23 cellular contexts compared by ENCODE assay signal in genomic region chr4:22510750-22511149, GRCh38. TPM values are rescaled to one million over a fixed set of nuclear protein-coding genes. Genes with fewer than 3 reads are reported as not detected.
DNase-seq lines count a peak whose midpoint lies in the region; ATAC-seq, FAIRE-seq and TF ChIP-seq lines count a peak whose summit lies in the region.
"Had no signal": no experiment of that assay in that cellular context is flagged by ENCODE, and none has a peak within 500 bp of the region (broad histone marks: within the 10 kb centered on the region; RNA-seq: fewer than 3 reads in every experiment).

No MANE protein-coding gene starts in this region.

- H3K23ac ChIP-seq in trophoblast cell (ENCODE audit: low read length): no peak overlapping the region

- H2AFZ ChIP-seq in mammary epithelial cell (ENCODE audit: low read depth, low read length) (no peak overlapping the region), HepG2 (ENCODE audit: low read length) (no peak overlapping the region), trophoblast cell (ENCODE audit: insufficient read depth, low read length, poor library complexity) (no peak overlapping the region)

- H3K4ac ChIP-seq in trophoblast cell (ENCODE audit: low read depth, low read length): peak overlapping the region; percentile 60

- in situ Hi-C loops in mammary epithelial cell (cut with MboI; ENCODE audit: low sequenced_read_pairs in 2 of 2) (no loop called here), HepG2 (cut with HindIII; ENCODE audit: extremely low pct_ligation_motif_present, low pct_unique_long_range_greater_than_20kb) (no loop called here)

- FAIRE-seq in HepG2 (lab: Jason Lieb, UNC): no peak
- FAIRE-seq: D721Med had no signal

- H3K36me3 Mint-ChIP-seq in MCF 10A (ENCODE audit: insufficient read depth, unreplicated experiment): peaks cover 4% of the 10 kb centered on the region
- H3K36me3 Mint-ChIP-seq: CD4-positive, CD25-positive, alpha-beta regulatory T cell had no signal

- peaks cover 33% of the 10 kb centered on the region for H3K4me1 Mint-ChIP-seq in MCF 10A (ENCODE audit: insufficient read depth, unreplicated experiment)

- H3K4me3 Mint-ChIP-seq in MCF 10A (ENCODE audit: unreplicated experiment): no peak overlapping the region
- H3K4me3 Mint-ChIP-seq: CD4-positive, CD25-positive, alpha-beta regulatory T cell had no signal

- TF ChIP-seq EP300 in HepG2 (IDR thresholded peaks at IDR 0.05; ENCODE audit: low read depth in 2 of 2, low read length in 2 of 2) (no peak), HepG2 (CRISPR knock-in tag; IDR thresholded peaks at IDR 0.05; ENCODE audit: borderline replicate concordance) (no peak)

- no peak overlapping the region for H3K27ac ChIP-seq in mammary epithelial cell (ENCODE audit: insufficient read depth, low read depth, low read length)
- H3K27ac ChIP-seq in HepG2 (ENCODE audit: extremely low read length, insufficient read depth, low read length): peak overlapping the region; percentile 1
- no peak overlapping the region for H3K27ac ChIP-seq in trophoblast cell (ENCODE audit: low read depth, low read length)
- H3K27ac ChIP-seq: BLaER1, HL-60 had no signal

- dilution Hi-C loops in mammary epithelial cell (cut with HindIII; ENCODE audit: low sequenced_read_pairs): no loop called here

- TF ChIP-seq POLR2A in HepG2 (IDR thresholded peaks at IDR 0.05; ENCODE audit: insufficient read depth in 1 of 2, low read depth in 2 of 2, low read length in 2 of 2): no peak

- DNase-seq in MCF 10A (ENCODE audit: unreplicated experiment) (no peak), mammary epithelial cell (no peak), HepG2 (ENCODE audit: low spot score) (peak; percentile 37), trophoblast cell (no peak), NCI-H1417 (lab: John Stamatoyannopoulos, UW) (no peak), UCSD-AML1 (lab: John Stamatoyannopoulos, UW; ENCODE audit: unreplicated experiment) (no peak)
- DNase-seq: CD4-positive, CD25-positive, alpha-beta regulatory T cell; Karpas-422; MV-4-11; NCI-H1105; NCI-H146; NCI-H1930; NCI-H2107; NCI-H526; NCI-H82; SHP77 treated with DMSO at 0.1 percent for 48 hours had no signal

- peak overlapping the region; percentile 68 for H3K27ac Mint-ChIP-seq in MCF 10A (ENCODE audit: low read depth, unreplicated experiment)

- H3K4me2 ChIP-seq in mammary epithelial cell (ENCODE audit: insufficient read depth, low read depth, low read length): no peak overlapping the region
- no peak overlapping the region for H3K4me2 ChIP-seq in HepG2 (ENCODE audit: low read depth, low read length)
- H3K4me2 ChIP-seq in trophoblast cell (ENCODE audit: low read length): no peak overlapping the region
- H3K4me2 ChIP-seq: BLaER1 had no signal

- no peaks in the 10 kb centered on the region for H3K9me3 ChIP-seq in mammary epithelial cell (replicated peaks; ENCODE audit: insufficient read depth, low read length)
- no peaks in the 10 kb centered on the region for H3K9me3 ChIP-seq in HepG2 (ENCODE audit: low read length)
- H3K9me3 ChIP-seq in trophoblast cell (ENCODE audit: insufficient read depth, low read depth, low read length): no peaks in the 10 kb centered on the region

- no peak overlapping the region for H2BK120ac ChIP-seq in trophoblast cell (ENCODE audit: insufficient read depth, low read length, poor library complexity)

- no peak overlapping the region for H4K8ac ChIP-seq in trophoblast cell (ENCODE audit: low read depth, low read length)

- H3K18ac ChIP-seq in trophoblast cell (ENCODE audit: low read length): no peak overlapping the region

- no peak overlapping the region for H3K4me3 ChIP-seq in mammary epithelial cell (replicated peaks in 1 of 3; ENCODE audit: insufficient read depth in 1 of 3, low read depth in 2 of 3, low read length in 3 of 3)
- no peak overlapping the region for H3K4me3 ChIP-seq in HepG2 (replicated peaks in 1 of 3; ENCODE audit: insufficient read depth in 1 of 3, low read depth in 2 of 3, low read length in 3 of 3)
- no peak overlapping the region for H3K4me3 ChIP-seq in trophoblast cell (ENCODE audit: low read depth, low read length)
- H3K4me3 ChIP-seq: BLaER1 had no signal

- 76% methylated on average over 1 of the region's 1 CpG for WGBS in mammary epithelial cell (ENCODE audit: low coverage, missing lambda C conversion rate)
- 29% methylated on average over 1 of the region's 1 CpG for WGBS in HepG2 (ENCODE audit: low lambda C conversion rate)
- WGBS in trophoblast cell (ENCODE audit: extremely low coverage, insufficient coverage, insufficient read length): no CpG with 5 or more reads among the region's 1 CpG

- H3K4me1 ChIP-seq in mammary epithelial cell (ENCODE audit: insufficient read depth, low read length): peaks cover 27% of the 10 kb centered on the region
- H3K4me1 ChIP-seq in HepG2 (ENCODE audit: insufficient read depth, low read length): peaks cover 68% of the 10 kb centered on the region
- peaks cover 0 to 2% of the 10 kb centered on the region in 2 experiments for H3K4me1 ChIP-seq in trophoblast cell (ENCODE audit: control insufficient read depth in 1 of 2, insufficient read depth in 2 of 2, low read length in 2 of 2)

- no peaks in the 10 kb centered on the region for H3K27me3 ChIP-seq in mammary epithelial cell (ENCODE audit: insufficient read depth, low read length)
- H3K27me3 ChIP-seq in HepG2 (ENCODE audit: control insufficient read depth in 1 of 2, insufficient read depth in 2 of 2, low read length in 2 of 2): no peaks in the 10 kb centered on the region; a peak in 1 of 5 replicates
- H3K27me3 ChIP-seq in trophoblast cell (ENCODE audit: insufficient read depth, low read length): no peaks in the 10 kb centered on the region
- H3K27me3 ChIP-seq: BLaER1 had no signal

- H3K79me2 ChIP-seq in mammary epithelial cell (ENCODE audit: insufficient read depth, low read length): peaks cover 95% of the 10 kb centered on the region
- peaks cover 84% of the 10 kb centered on the region for H3K79me2 ChIP-seq in HepG2 (ENCODE audit: insufficient read depth, low read length)
- peaks cover 4% of the 10 kb centered on the region for H3K79me2 ChIP-seq in trophoblast cell (ENCODE audit: control insufficient read depth, insufficient read depth, low read length, poor library complexity)

- no peak overlapping the region for H4K12ac ChIP-seq in trophoblast cell (ENCODE audit: low read depth, low read length)

- no peak overlapping the region for H3K14ac ChIP-seq in trophoblast cell (ENCODE audit: low read length)

- CTCF ChIA-PET in MCF 10A (lab: Yijun Ruan, JAX): interaction anchor here (1.1 kb wide), 1 partner anchor 37 kb away, joined by 3 read pairs; no protein-coding TSS in a partner anchor
- CTCF ChIA-PET in mammary epithelial cell (lab: Charles Lee; ENCODE audit: low non-redundant PET): no interaction called here
- CTCF ChIA-PET in HepG2 (lab: Yijun Ruan, JAX; ENCODE audit: low intra/inter-chr PET ratio, low total read pairs): no interaction called here

- H4K91ac ChIP-seq in trophoblast cell (ENCODE audit: low read depth, low read length): no peak overlapping the region

- no peaks in the 10 kb centered on the region for H3K9me3 Mint-ChIP-seq in MCF 10A (ENCODE audit: unreplicated experiment)

- H2BK12ac ChIP-seq in trophoblast cell (ENCODE audit: low read length): no peak overlapping the region

- peaks cover 1% of the 10 kb centered on the region for H3K79me1 ChIP-seq in trophoblast cell (ENCODE audit: low read length)

- H2BK5ac ChIP-seq in trophoblast cell (ENCODE audit: low read depth, low read length, poor library complexity): no peak overlapping the region

- H3K36me3 ChIP-seq in mammary epithelial cell (ENCODE audit: insufficient read depth, low read length) (no peaks in the 10 kb centered on the region), HepG2 (replicated peaks in 1 of 2; ENCODE audit: control insufficient read depth in 1 of 2, insufficient read depth in 2 of 2, low read length in 2 of 2) (no peaks in the 10 kb centered on the region), trophoblast cell (ENCODE audit: control insufficient read depth in 1 of 2, insufficient read depth in 2 of 2, low read length in 2 of 2) (no peaks in the 10 kb centered on the region)

- POLR2A ChIA-PET in MCF 10A (lab: Yijun Ruan, JAX) (no interaction called here), HepG2 (lab: Yijun Ruan, JAX) (no interaction called here)

- H4K20me1 ChIP-seq in mammary epithelial cell (ENCODE audit: insufficient read depth, low read length) (no peaks in the 10 kb centered on the region), HepG2 (ENCODE audit: insufficient read depth, low read length) (peaks cover 4% of the 10 kb centered on the region; the same call in 1 of the 2 replicates)

- no peak overlapping the region for H3K9ac ChIP-seq in mammary epithelial cell (ENCODE audit: insufficient read depth, low read length)
- no peak overlapping the region for H3K9ac ChIP-seq in HepG2 (ENCODE audit: insufficient read depth, low read depth, low read length)
- H3K9ac ChIP-seq in trophoblast cell (ENCODE audit: low read length): no peak overlapping the region
- H3K9ac ChIP-seq: BLaER1 had no signal

- BruUV-seq in MCF 10A (replicated peaks; lab: Mats Ljungman, UMichigan) (no TSS peak), mammary epithelial cell (replicated peaks; lab: Mats Ljungman, UMichigan) (no TSS peak), HepG2 (replicated peaks; lab: Mats Ljungman, UMichigan) (no TSS peak)

- ATAC-seq in HepG2 (no peak), HG02588 (IDR thresholded peaks at IDR 0.05; ENCODE audit: unreplicated experiment) (no peak)
- ATAC-seq: HCT116, Panc1 had no signal

- TF ChIP-seq CTCF in MCF 10A (IDR thresholded peaks at IDR 0.05; ENCODE audit: unreplicated experiment) (no peak), mammary epithelial cell (conservative IDR thresholded peaks at IDR 0.05 in 1 of 2, IDR thresholded peaks at IDR 0.05 in 1 of 2; ENCODE audit: extremely low read depth in 1 of 2, insufficient read depth in 1 of 2, low read depth in 1 of 2, low read length in 2 of 2) (no peak), HepG2 (CRISPR knock-in tag; IDR thresholded peaks at IDR 0.05) (no peak)

- no peak for TF ChIP-seq RAD21 in HepG2 (CRISPR knock-in tag; IDR thresholded peaks at IDR 0.05)

- no peak overlapping the region for H2AK5ac ChIP-seq in trophoblast cell (ENCODE audit: low read length)

- no peaks in the 10 kb centered on the region for H3K27me3 Mint-ChIP-seq in MCF 10A (ENCODE audit: insufficient read depth, unreplicated experiment)

- intact Hi-C loops in MCF 10A (cut with micrococcal nuclease): no loop called here
- intact Hi-C loops in mammary epithelial cell (cut with micrococcal nuclease): no loop called here
- intact Hi-C loops in HepG2 (cut with micrococcal nuclease; ENCODE audit: unreplicated experiment): loop anchor here (1.0 kb wide), 1 partner anchor 56 kb away; no protein-coding TSS in a partner anchor

RNA-seq across cellular contexts. Expression of gene ADGRA3, which starts 5.1 kb away (rescaled TPM):
- total RNA-seq in MCF 10A (2022) (25.2 and 27.3 TPM in 2 replicates), mammary epithelial cell (10 to 100 TPM; 48.0 to 66.8 TPM), HepG2 (2016; rRNA removed; fragmentation: Illumina TruSeq; extraction: Trizol) (29.6 and 40.8 TPM in 2 replicates)
- polyA plus RNA-seq in mammary epithelial cell (35.2 TPM), HepG2 (2011; rRNA removed) (32.2 and 34.8 TPM in 2 replicates)
- polyA minus RNA-seq in mammary epithelial cell: 138 TPM
- 22.0 and 26.3 TPM in 2 replicates for total RNA-seq in HepG2 (2016; cell fraction: cytosol; rRNA removed; fragmentation: Illumina TruSeq; extraction: Trizol; ENCODE audit: low read depth)
- 28.7 and 37.1 TPM in 2 replicates for total RNA-seq in HepG2 (2016; cell fraction: insoluble cytoplasmic fraction; rRNA removed; fragmentation: Illumina TruSeq; extraction: Trizol)
- 28.2 and 31.1 TPM in 2 replicates for total RNA-seq in HepG2 (2016; cell fraction: membrane; rRNA removed; fragmentation: Illumina TruSeq; extraction: Trizol)
- 90.9 and 93.4 TPM in 2 replicates for total RNA-seq in HepG2 (2016; cell fraction: nucleus; rRNA removed; fragmentation: Illumina TruSeq; extraction: Trizol)
- 17.7 and 29.2 TPM in 2 replicates for polyA plus RNA-seq in HepG2 (2011; cell fraction: cytosol; rRNA removed)
- polyA plus RNA-seq in HepG2 (2011; cell fraction: nucleus; rRNA removed): 41.4 and 54.6 TPM in 2 replicates
- 38.8 and 45.2 TPM in 2 replicates for polyA plus RNA-seq in HepG2 (2012)
- polyA plus RNA-seq in HepG2 (2016; cell fraction: cytosol; fragmentation: Illumina TruSeq; extraction: Trizol; ENCODE audit: low read depth): 4.8 TPM in 2 replicates
- polyA plus RNA-seq in HepG2 (2016; cell fraction: insoluble cytoplasmic fraction; fragmentation: Illumina TruSeq; extraction: Trizol; ENCODE audit: low read depth): 26.1 and 28.8 TPM in 2 replicates
- 13.9 and 15.0 TPM in 2 replicates for polyA plus RNA-seq in HepG2 (2016; cell fraction: membrane; fragmentation: Illumina TruSeq; extraction: Trizol; ENCODE audit: low read depth)
- 95.4 and 101 TPM in 2 replicates for polyA plus RNA-seq in HepG2 (2016; cell fraction: nucleus; fragmentation: Illumina TruSeq; extraction: Trizol; ENCODE audit: insufficient read depth, low read depth)
- polyA minus RNA-seq in HepG2 (2011; rRNA and poly(A)+ RNA removed; ENCODE audit: low replicate concordance): 50.6 and 153 TPM in 2 replicates
- 26.8 and 33.5 TPM in 2 replicates for polyA minus RNA-seq in HepG2 (2011; cell fraction: cytosol; rRNA and poly(A)+ RNA removed)
- polyA minus RNA-seq in HepG2 (2011; cell fraction: nucleus; rRNA and poly(A)+ RNA removed): 180 and 197 TPM in 2 replicates
- 12.6 and 15.3 TPM in 2 replicates for polyA plus RNA-seq in trophoblast cell (2013)
- total RNA-seq: OCI-LY7 had no signal
